14 cellular contexts compared by ENCODE assay signal in the genomic region with DNA sequence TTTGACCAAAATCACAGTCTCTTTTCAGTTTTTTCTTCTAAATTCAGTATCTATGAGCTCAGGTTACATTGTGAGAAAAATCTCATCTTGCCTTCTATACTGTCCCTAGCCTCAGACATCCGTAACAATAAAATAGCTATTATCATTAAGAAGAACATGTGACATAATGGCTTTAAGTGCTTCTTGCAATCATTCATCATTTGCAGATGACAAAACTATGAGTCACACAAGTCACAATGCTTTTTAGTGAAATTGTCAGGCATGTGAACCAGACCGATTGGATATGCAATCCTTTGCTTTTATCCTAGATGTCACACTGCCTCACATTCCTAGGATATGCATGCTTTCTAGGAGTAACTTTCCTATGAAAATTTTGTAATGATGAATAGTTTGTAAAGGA.
DNase-seq lines count a peak whose midpoint lies in the region; ATAC-seq, FAIRE-seq and TF ChIP-seq lines count a peak whose summit lies in the region.
"Had no signal": no experiment of that assay in that cellular context is flagged by ENCODE, and none has a peak within 500 bp of the region (broad histone marks: within the 10 kb centered on the region; RNA-seq: fewer than 3 reads in every experiment).

No MANE protein-coding gene starts in this region.

- no peak overlapping the region for H3K27ac ChIP-seq in keratinocyte (ENCODE audit: control insufficient read depth, insufficient read depth, low read length)
- no peak overlapping the region for H3K27ac ChIP-seq in osteoblast (ENCODE audit: low read depth, low read length)

- H3K4me3 ChIP-seq in BJ (ENCODE audit: low read depth, low read length) (no peak overlapping the region), adipocyte (ENCODE audit: low read length) (no peak overlapping the region), keratinocyte (ENCODE audit: control insufficient read depth in 2 of 3, extremely low read depth in 1 of 3, insufficient read depth in 2 of 3, low read depth in 1 of 3, low read length in 3 of 3) (no peak overlapping the region), osteoblast (ENCODE audit: insufficient read depth, low read length) (no peak overlapping the region)

- H3K79me2 ChIP-seq in keratinocyte (ENCODE audit: control insufficient read depth, insufficient read depth, low read length) = no peaks in the 10 kb centered on the region
- H3K79me2 ChIP-seq in osteoblast (ENCODE audit: insufficient read depth, low read length) = no peaks in the 10 kb centered on the region

- H3K27me3 ChIP-seq in BJ (ENCODE audit: control insufficient read depth, insufficient read depth, low read length) = no peaks in the 10 kb centered on the region
- no peaks in the 10 kb centered on the region for H3K27me3 ChIP-seq in adipocyte (replicated peaks; ENCODE audit: control insufficient read depth, insufficient read depth, low read length)
- no peaks in the 10 kb centered on the region for H3K27me3 ChIP-seq in keratinocyte (ENCODE audit: control insufficient read depth, extremely low read depth, insufficient read depth, low read length)
- no peaks in the 10 kb centered on the region for H3K27me3 ChIP-seq in osteoblast (ENCODE audit: insufficient read depth, low read length)

- H3K4me1 ChIP-seq in adipocyte (ENCODE audit: control insufficient read depth, insufficient read depth, low read length) (peaks cover 8% of the 10 kb centered on the region), keratinocyte (ENCODE audit: control insufficient read depth, extremely low read depth, insufficient read depth, low read length) (no peaks in the 10 kb centered on the region), osteoblast (ENCODE audit: insufficient read depth, low read length) (no peaks in the 10 kb centered on the region)

- H3K9me3 ChIP-seq in adipocyte (ENCODE audit: control insufficient read depth, low read length) (no peaks in the 10 kb centered on the region), keratinocyte (ENCODE audit: control insufficient read depth, low read depth, low read length) (no peaks in the 10 kb centered on the region), osteoblast (ENCODE audit: low read depth, low read length) (no peaks in the 10 kb centered on the region)

- H3K4me2 ChIP-seq in keratinocyte (ENCODE audit: control insufficient read depth, extremely low read depth, insufficient read depth, low read depth, low read length) (no peak overlapping the region), osteoblast (ENCODE audit: insufficient read depth, low read length) (no peak overlapping the region)

- TF ChIP-seq CTCF in BJ (IDR thresholded peaks at IDR 0.05; ENCODE audit: insufficient read depth, low read depth, low read length) = no peak
- no peak for TF ChIP-seq CTCF in keratinocyte (optimal IDR thresholded peaks at IDR 0.05 in 1 of 3, IDR thresholded peaks at IDR 0.05 in 1 of 3, conservative IDR thresholded peaks at IDR 0.05 in 1 of 3; ENCODE audit: extremely low read depth in 1 of 3, insufficient read depth in 2 of 3, low read length in 3 of 3)
- TF ChIP-seq CTCF in osteoblast (IDR thresholded peaks at IDR 0.05; ENCODE audit: extremely low read depth, low read depth, low read length) = no peak

- no peaks in the 10 kb centered on the region for H3K9me1 ChIP-seq in keratinocyte (ENCODE audit: control insufficient read depth, extremely low read depth, insufficient read depth, low read length)

- CTCF ChIA-PET in BJ (lab: Yijun Ruan, JAX) = interaction anchor here (0.6 to 1.1 kb wide), 2 partner anchors 31 to 1551 kb away, joined by 3 read pairs; no protein-coding TSS in a partner anchor

- no peak for FAIRE-seq in keratinocyte (lab: Jason Lieb, UNC)

- dilution Hi-C loops in keratinocyte (cut with MboI; ENCODE audit: extremely low pct_ligation_motif_present, low sequenced_read_pairs) = no loop called here

- H3K9ac ChIP-seq in adipocyte (ENCODE audit: low read length) (no peak overlapping the region), keratinocyte (ENCODE audit: control insufficient read depth, extremely low read depth, insufficient read depth, low read length) (no peak overlapping the region)

- no peaks in the 10 kb centered on the region for H3K36me3 ChIP-seq in BJ (ENCODE audit: control insufficient read depth, insufficient read depth, low read length)
- no peaks in the 10 kb centered on the region for H3K36me3 ChIP-seq in adipocyte (ENCODE audit: control insufficient read depth, insufficient read depth, low read length, severe bottlenecking)
- H3K36me3 ChIP-seq in keratinocyte (ENCODE audit: control insufficient read depth in 2 of 2, extremely low read depth in 1 of 2, insufficient read depth in 2 of 2, low read length in 2 of 2) = no peaks in the 10 kb centered on the region
- H3K36me3 ChIP-seq in osteoblast (ENCODE audit: insufficient read depth, low read length) = no peaks in the 10 kb centered on the region

- ATAC-seq in HG03460 (IDR thresholded peaks at IDR 0.05; ENCODE audit: unreplicated experiment) = no peak
- ATAC-seq: naive thymus-derived CD4-positive, alpha-beta T cell; stimulated activated memory B cell treated with anti-CD40 and anti-IgM and Interleukin-4, amounts not matched to agents 10 μg/mL and 1 μg/mL and 100 μg/mL, for 72 hours had no signal

- POLR2A ChIA-PET in BJ (lab: Charles Lee) = no interaction called here

- DNase-seq in BJ (ENCODE audit: low read depth) (peak; percentile 64), LHCN-M2 (ENCODE audit: low read depth) (peak; percentile 49), adipocyte (ENCODE audit: low read depth) (peak; percentile 24), keratinocyte (ENCODE audit: low read depth, low spot score) (peak; percentile 1), germinal center (ENCODE audit: low spot score) (no peak), osteoblast (ENCODE audit: insufficient read length, low spot score, missing footprints) (no peak), D341Med (ENCODE audit: low spot score) (no peak)
- DNase-seq: activated B cell treated with CpG ODN at 0.5 μM for 24 hours; activated effector memory CD4-positive, alpha-beta T cell treated with anti-CD3 and anti-CD28 coated beads, Interleukin-2, amount 50 U/mL, for 16 hours; naive thymus-derived CD4-positive, alpha-beta T cell; RPMI8226; stimulated activated CD4-positive, alpha-beta T cell treated with anti-CD3 and anti-CD28 coated beads, Interleukin-15, amount 100 ng/mL, for 24 hours had no signal

- no peaks in the 10 kb centered on the region for H4K20me1 ChIP-seq in keratinocyte (ENCODE audit: control insufficient read depth, extremely low read depth, insufficient read depth, low read length)
- H4K20me1 ChIP-seq in osteoblast (ENCODE audit: insufficient read depth, low read length) = no peaks in the 10 kb centered on the region

- no peak overlapping the region for H2AFZ ChIP-seq in keratinocyte (ENCODE audit: control insufficient read depth, low read length)
- no peak overlapping the region for H2AFZ ChIP-seq in osteoblast (ENCODE audit: low read length)

Comparison
In these comparisons a context has a peak if more than half of its experiments do, and no peak if none do; other contexts are left out.
1. DNase-seq: peak in BJ (single experiment), LHCN-M2 (single experiment), adipocyte (single experiment) and keratinocyte (single experiment); none in germinal center (single experiment), osteoblast (single experiment) and D341Med (single experiment).